Comparison of ENCODE assay signal across 8 cellular contexts in the genomic region with DNA sequence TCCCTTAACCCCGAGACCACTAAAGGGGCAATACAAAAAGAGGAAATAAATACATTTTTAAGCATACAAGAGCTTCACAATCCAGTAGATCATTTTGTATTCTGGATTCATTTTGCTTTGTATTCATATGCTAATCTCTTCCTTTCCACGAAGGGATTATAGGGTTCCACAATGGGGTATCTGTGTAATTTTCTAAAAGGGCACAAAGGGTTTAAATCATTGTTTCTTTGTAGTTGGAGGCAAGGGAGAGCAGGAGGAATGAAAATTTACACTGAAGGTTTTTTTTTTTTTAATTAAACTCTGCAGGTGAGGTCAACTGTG. TPM values are rescaled to one million over a fixed set of nuclear protein-coding genes. Genes with fewer than 3 reads are reported as not detected.
DNase-seq lines count a peak whose midpoint lies in the region; ATAC-seq and TF ChIP-seq lines count a peak whose summit lies in the region.
"Had no signal": no experiment of that assay in that cellular context is flagged by ENCODE, and none has a peak within 500 bp of the region (broad histone marks: within the 10 kb centered on the region; RNA-seq: fewer than 3 reads in every experiment).

No MANE protein-coding gene starts in this region.

- H3K27ac ChIP-seq in HL-60 (replicated peaks): peak overlapping the region; percentile 95
- no peak overlapping the region for H3K27ac ChIP-seq in iPS DF 6.9 (ENCODE audit: low read length)

- peaks cover 20% of the 10 kb centered on the region for H3K36me3 Mint-ChIP-seq in activated CD4-positive, alpha-beta memory T cell treated with anti-CD3 and anti-CD28 coated beads for 36 hours
- H3K36me3 Mint-ChIP-seq in stimulated activated naive B cell treated with anti-CD40 and anti-IgM and Interleukin-4, amounts not matched to agents 10 μg/mL and 1 μg/mL and 100 μg/mL, for 72 hours: peaks cover 8 to 10% of the 10 kb centered on the region in 2 donors

- no peaks in the 10 kb centered on the region for H3K9me3 Mint-ChIP-seq in activated CD4-positive, alpha-beta memory T cell treated with anti-CD3 and anti-CD28 coated beads for 36 hours
- H3K9me3 Mint-ChIP-seq in stimulated activated naive B cell treated with anti-CD40 and anti-IgM and Interleukin-4, amounts not matched to agents 10 μg/mL and 1 μg/mL and 100 μg/mL, for 72 hours: no peaks in the 10 kb centered on the region

- H3K9me3 ChIP-seq in iPS DF 6.9 (ENCODE audit: control insufficient read depth, insufficient read depth, low read length): no peaks in the 10 kb centered on the region

- H3K4me3 ChIP-seq in HL-60 (replicated peaks; ENCODE audit: insufficient read depth, low read length) (peak overlapping the region; percentile 42), iPS DF 6.9 (ENCODE audit: low read length) (peak overlapping the region; percentile 58; the same call in 1 of the 2 replicates)

- no peaks in the 10 kb centered on the region for H3K4me1 ChIP-seq in iPS DF 6.9 (ENCODE audit: control insufficient read depth, insufficient read depth, low read length)

- intact Hi-C loops in activated CD4-positive, alpha-beta memory T cell treated with anti-CD3 and anti-CD28 coated beads for 36 hours (cut with micrococcal nuclease): loop anchor here (1.0 to 5.0 kb wide), 7 partner anchors 37 to 565 kb away; partner anchors contain the start of genes PHF12 and TP53I13

- POLR2A ChIA-PET in activated CD4-positive, alpha-beta memory T cell treated with anti-CD3 and anti-CD28 coated beads for 36 hours (lab: Charles Lee): interaction anchor here (0.6 to 1.8 kb wide), 17 partner anchors 8 to 1046 kb away, joined by 3 to 7 read pairs (median 4); partner anchors contain the start of genes GIT1 and TAOK1

- H3K27me3 Mint-ChIP-seq in activated CD4-positive, alpha-beta memory T cell treated with anti-CD3 and anti-CD28 coated beads for 36 hours: no peaks in the 10 kb centered on the region
- no peaks in the 10 kb centered on the region for H3K27me3 Mint-ChIP-seq in stimulated activated naive B cell treated with anti-CD40 and anti-IgM and Interleukin-4, amounts not matched to agents 10 μg/mL and 1 μg/mL and 100 μg/mL, for 72 hours

- peaks cover 26% of the 10 kb centered on the region for H3K4me1 Mint-ChIP-seq in activated CD4-positive, alpha-beta memory T cell treated with anti-CD3 and anti-CD28 coated beads for 36 hours (ENCODE audit: low read depth)
- H3K4me1 Mint-ChIP-seq in stimulated activated naive B cell treated with anti-CD40 and anti-IgM and Interleukin-4, amounts not matched to agents 10 μg/mL and 1 μg/mL and 100 μg/mL, for 72 hours: peaks cover 6 to 24% of the 10 kb centered on the region in 2 donors

- peaks cover 2% of the 10 kb centered on the region; the same call in 1 of the 2 replicates for H3K36me3 ChIP-seq in iPS DF 6.9 (ENCODE audit: control insufficient read depth, insufficient read depth, low read length)

- CTCF ChIA-PET in activated CD4-positive, alpha-beta memory T cell treated with anti-CD3 and anti-CD28 coated beads for 36 hours (lab: Charles Lee): interaction anchor here (0.6 to 1.4 kb wide), 4 partner anchors 9 to 297 kb away, joined by 3 to 6 read pairs (median 3); no protein-coding TSS in a partner anchor

- ATAC-seq in stimulated activated naive B cell treated with anti-CD40 and anti-IgM and Interleukin-4, amounts not matched to agents 10 μg/mL and 1 μg/mL and 100 μg/mL, for 72 hours (replicated peaks): no peak
- no peak for ATAC-seq in GM18868 (IDR thresholded peaks at IDR 0.05; ENCODE audit: unreplicated experiment)

- peak overlapping the region; percentile 96 for H3K27ac Mint-ChIP-seq in activated CD4-positive, alpha-beta memory T cell treated with anti-CD3 and anti-CD28 coated beads for 36 hours
- peak overlapping the region; percentile 99 for H3K27ac Mint-ChIP-seq in stimulated activated naive B cell treated with anti-CD40 and anti-IgM and Interleukin-4, amounts not matched to agents 10 μg/mL and 1 μg/mL and 100 μg/mL, for 72 hours

- no CpG with 5 or more reads among the region's 2 CpGs for WGBS in iPS DF 6.9 (ENCODE audit: insufficient coverage, insufficient read length)

- no peak for DNase-seq in HL-60 (ENCODE audit: low read depth in 1 of 2, low spot score in 1 of 2)
- DNase-seq in activated CD4-positive, alpha-beta memory T cell treated with anti-CD3 and anti-CD28 coated beads for 36 hours: no peak
- DNase-seq in iPS DF 6.9 (ENCODE audit: low read depth, low spot score): no peak
- DNase-seq in stimulated activated naive B cell treated with anti-CD40 and anti-IgM and Interleukin-4, amounts not matched to agents 10 μg/mL and 1 μg/mL and 100 μg/mL, for 72 hours: no peak
- DNase-seq in NCI-H1048 (lab: John Stamatoyannopoulos, UW): no peak
- DNase-seq in AG08396 (ENCODE audit: low spot score): no peak

- H3K27me3 ChIP-seq in HL-60 (ENCODE audit: insufficient read depth, poor library complexity, severe bottlenecking) (no peaks in the 10 kb centered on the region), iPS DF 6.9 (ENCODE audit: control insufficient read depth, insufficient read depth, low read length) (no peaks in the 10 kb centered on the region)

- no peak for TF ChIP-seq CTCF in HL-60 (IDR thresholded peaks at IDR 0.05; ENCODE audit: insufficient read depth, low read length)

- H3K4me3 Mint-ChIP-seq in activated CD4-positive, alpha-beta memory T cell treated with anti-CD3 and anti-CD28 coated beads for 36 hours: peak overlapping the region; percentile 99
- H3K4me3 Mint-ChIP-seq in stimulated activated naive B cell treated with anti-CD40 and anti-IgM and Interleukin-4, amounts not matched to agents 10 μg/mL and 1 μg/mL and 100 μg/mL, for 72 hours: peak overlapping the region; percentile 99

RNA-seq across cellular contexts. Expression of gene NUFIP2, which starts 0.6 kb away (rescaled TPM):
- 10 to 100 TPM; 45.6 to 56.9 TPM for total RNA-seq in activated CD4-positive, alpha-beta memory T cell treated with anti-CD3 and anti-CD28 coated beads for 36 hours

RNA-seq across cellular contexts. Expression of gene CRYBA1, which starts 47.9 kb away (rescaled TPM):
- not detected for total RNA-seq in activated CD4-positive, alpha-beta memory T cell treated with anti-CD3 and anti-CD28 coated beads for 36 hours
- total RNA-seq: pulmonary artery endothelial cell had no signal
